ENCODE assay signal across 20 cellular contexts in genomic region chr2:128618642-128619041, GRCh38.
DNase-seq lines count a peak whose midpoint lies in the region; ATAC-seq and TF ChIP-seq lines count a peak whose summit lies in the region.
"Had no signal": no experiment of that assay in that cellular context is flagged by ENCODE, and none has a peak within 500 bp of the region (broad histone marks: within the 10 kb centered on the region; RNA-seq: fewer than 3 reads in every experiment).

No MANE protein-coding gene starts in this region.

- in situ Hi-C loops in GM23248 (cut with MboI) = no loop called here

- no peak overlapping the region for H3K14ac ChIP-seq in neuronal stem cell (ENCODE audit: low read length)

- no peak overlapping the region for H3K23ac ChIP-seq in neuronal stem cell (ENCODE audit: low read depth, low read length, poor library complexity)

- TF ChIP-seq CTCF in left ventricle myocardium inferior (IDR thresholded peaks at IDR 0.05; ENCODE audit: borderline replicate concordance) = no peak
- no peak for TF ChIP-seq CTCF in lower lobe of right lung (IDR thresholded peaks at IDR 0.05)
- TF ChIP-seq CTCF in upper lobe of right lung (IDR thresholded peaks at IDR 0.05) = no peak

- H2BK12ac ChIP-seq in neuronal stem cell (ENCODE audit: low read length) = no peak overlapping the region

- H2BK120ac ChIP-seq in neuronal stem cell (ENCODE audit: low read depth, low read length) = no peak overlapping the region

- no peak overlapping the region for H3K4me3 ChIP-seq in left ventricle myocardium inferior
- no peak overlapping the region for H3K4me3 ChIP-seq in lower lobe of right lung
- no peak overlapping the region for H3K4me3 ChIP-seq in neuronal stem cell (ENCODE audit: low read length in 2 of 2)
- H3K4me3 ChIP-seq in upper lobe of right lung = no peak overlapping the region
- no peak overlapping the region for H3K4me3 ChIP-seq in GM23248
- H3K4me3 ChIP-seq: A549, BLaER1 had no signal

- 0 out of 2 replicates have a peak, but pooled peaks cover 5% of the 10 kb centered on the region for H3F3A ChIP-seq in GM23248 (ENCODE audit: insufficient read depth)

- H3K27ac ChIP-seq in left ventricle myocardium inferior (replicated peaks) (no peak overlapping the region), lower lobe of right lung (no peak overlapping the region), neuronal stem cell (replicated peaks; ENCODE audit: low read length) (no peak overlapping the region), upper lobe of right lung (no peak overlapping the region), GM23248 (no peak overlapping the region)
- H3K27ac ChIP-seq: 22Rv1, A549, BLaER1, HL-60 had no signal

- H3K79me1 ChIP-seq in neuronal stem cell (ENCODE audit: low read depth, low read length) = no peaks in the 10 kb centered on the region

- no peaks in the 10 kb centered on the region for H3K27me3 ChIP-seq in left ventricle myocardium inferior (ENCODE audit: low read depth)
- no peaks in the 10 kb centered on the region for H3K27me3 ChIP-seq in lower lobe of right lung (ENCODE audit: low read depth)
- no peaks in the 10 kb centered on the region for H3K27me3 ChIP-seq in neuronal stem cell (ENCODE audit: control insufficient read depth in 3 of 3, insufficient read depth in 3 of 3, low read depth in 1 of 3, low read length in 3 of 3)
- H3K27me3 ChIP-seq in upper lobe of right lung = no peaks in the 10 kb centered on the region
- H3K27me3 ChIP-seq in GM23248 (replicated peaks; ENCODE audit: insufficient read depth) = no peaks in the 10 kb centered on the region
- H3K27me3 ChIP-seq: BLaER1 had no signal

- H3K9me2 ChIP-seq in GM23248 (ENCODE audit: insufficient read depth) = no peaks in the 10 kb centered on the region

- no peak overlapping the region for H2AFZ ChIP-seq in neuronal stem cell (ENCODE audit: low read length)
- no peak overlapping the region for H2AFZ ChIP-seq in GM23248

- H3K36me3 ChIP-seq in left ventricle myocardium inferior (no peaks in the 10 kb centered on the region), lower lobe of right lung (no peaks in the 10 kb centered on the region), neuronal stem cell (replicated peaks in 1 of 2; ENCODE audit: control insufficient read depth in 2 of 2, insufficient read depth in 2 of 2, low read length in 2 of 2) (no peaks in the 10 kb centered on the region), upper lobe of right lung (no peaks in the 10 kb centered on the region), GM23248 (ENCODE audit: low read depth) (no peaks in the 10 kb centered on the region)
- H3K36me3 ChIP-seq: BLaER1 had no signal

- H2BK15ac ChIP-seq in neuronal stem cell (ENCODE audit: low read length) = no peak overlapping the region

- intact Hi-C loops in Right ventricle myocardium superior (cut with DNase I) = no loop called here
- intact Hi-C loops in left ventricle myocardium inferior (cut with micrococcal nuclease) = no loop called here
- intact Hi-C loops in lower lobe of right lung (cut with DNase I) = no loop called here
- intact Hi-C loops in upper lobe of right lung (cut with DNase I) = no loop called here

- H3K4me1 ChIP-seq in left ventricle myocardium inferior (no peaks in the 10 kb centered on the region), lower lobe of right lung (no peaks in the 10 kb centered on the region), neuronal stem cell (ENCODE audit: control insufficient read depth in 2 of 2, insufficient read depth in 1 of 2, low read depth in 1 of 2, low read length in 2 of 2) (peaks cover 0 to 6% of the 10 kb centered on the region in 2 donors), upper lobe of right lung (peaks cover 3% of the 10 kb centered on the region), GM23248 (ENCODE audit: insufficient read depth) (peaks cover 9% of the 10 kb centered on the region)
- H3K4me1 ChIP-seq: A549 had no signal

- H4K91ac ChIP-seq in neuronal stem cell (ENCODE audit: low read depth, low read length, poor library complexity) = no peak overlapping the region

- DNase-seq in Right ventricle myocardium superior = peak; percentile 17
- DNase-seq in left ventricle myocardium inferior = no peak
- peak; percentile 16 for DNase-seq in lower lobe of right lung
- no peak for DNase-seq in neuronal stem cell (ENCODE audit: low spot score)
- peak; percentile 40 for DNase-seq in upper lobe of right lung
- no peak for DNase-seq in T-helper 2 cell
- DNase-seq in GM23248 = no peak
- DNase-seq: AML-193; CD4-positive, alpha-beta memory T cell; DMS153; DMS79; GDM1; HCEC 1CT; HFFc6; IMR-90 had no signal

- no peak overlapping the region for H3K4ac ChIP-seq in neuronal stem cell (ENCODE audit: low read length)

- H3K9me3 ChIP-seq in left ventricle myocardium inferior (replicated peaks) (no peaks in the 10 kb centered on the region), lower lobe of right lung (no peaks in the 10 kb centered on the region), neuronal stem cell (replicated peaks in 1 of 2; ENCODE audit: control insufficient read depth in 2 of 2, insufficient read depth in 1 of 2, low read depth in 1 of 2, low read length in 2 of 2) (peaks cover 0 to 5% of the 10 kb centered on the region in 2 donors), upper lobe of right lung (no peaks in the 10 kb centered on the region), GM23248 (ENCODE audit: low read depth) (no peaks in the 10 kb centered on the region)
- H3K9me3 ChIP-seq: A549 had no signal

- no peak for ATAC-seq in Right ventricle myocardium superior (ENCODE audit: poor library complexity)
- no peak for ATAC-seq in lower lobe of right lung
- no peak for ATAC-seq in upper lobe of right lung
- no peak for ATAC-seq in GM19324 (IDR thresholded peaks at IDR 0.05; ENCODE audit: low FRiP score, unreplicated experiment)

- no CpG with 5 or more reads among the region's 2 CpGs for WGBS in neuronal stem cell (ENCODE audit: extremely low coverage in 2 of 2, insufficient read length in 2 of 2, insufficient replicate concordance in 1 of 2), 2 donors
- 66 to 78% methylated on average over 2 of the region's 2 CpGs for WGBS in GM23248 (ENCODE audit: low coverage in 1 of 2, low lambda C conversion rate in 2 of 2, missing lambda C conversion rate in 2 of 2), 2 experiments

- H3K9ac ChIP-seq in neuronal stem cell (ENCODE audit: low read depth, low read length, poor library complexity) = no peak overlapping the region
- no peak overlapping the region for H3K9ac ChIP-seq in GM23248
- H3K9ac ChIP-seq: BLaER1 had no signal

- no peaks in the 10 kb centered on the region for H4K20me1 ChIP-seq in GM23248 (ENCODE audit: insufficient read depth)
- H4K20me1 ChIP-seq: BLaER1 had no signal

- H4K8ac ChIP-seq in neuronal stem cell (ENCODE audit: low read depth, low read length) = no peak overlapping the region

- H3K79me2 ChIP-seq in GM23248 (ENCODE audit: insufficient read depth) = no peaks in the 10 kb centered on the region

- H2AK5ac ChIP-seq in neuronal stem cell (ENCODE audit: low read depth, low read length) = no peak overlapping the region

- H3K4me2 ChIP-seq in neuronal stem cell (ENCODE audit: insufficient read depth, low read length, poor library complexity, severe bottlenecking) (no peak overlapping the region), GM23248 (ENCODE audit: unreplicated experiment) (no peak overlapping the region)
- H3K4me2 ChIP-seq: A549, BLaER1 had no signal

- peak overlapping the region; percentile 35 for H3K18ac ChIP-seq in neuronal stem cell (ENCODE audit: low read length)

- no peak overlapping the region for H2BK5ac ChIP-seq in neuronal stem cell (ENCODE audit: low read length)

Comparison
In these comparisons a context has a peak if more than half of its experiments do, and no peak if none do; other contexts are left out.
1. DNase-seq: peak in Right ventricle myocardium superior (single experiment), lower lobe of right lung (single experiment) and upper lobe of right lung (single experiment); none in left ventricle myocardium inferior (single experiment), neuronal stem cell (single experiment), T-helper 2 cell (0 of 5) and GM23248 (single experiment).